Comparison of ENCODE assay signal across 10 cellular contexts in genomic region chr7:64877714-64878610, GRCh38. TPM values are rescaled to one million over a fixed set of nuclear protein-coding genes. Genes with fewer than 3 reads are reported as not detected.
DNase-seq lines count a peak whose midpoint lies in the region; ATAC-seq and TF ChIP-seq lines count a peak whose summit lies in the region.
"Had no signal": no experiment of that assay in that cellular context is flagged by ENCODE, and none has a peak within 500 bp of the region (broad histone marks: within the 10 kb centered on the region; RNA-seq: fewer than 3 reads in every experiment).

No MANE protein-coding gene starts in this region.

- BruUV-seq in PC-9 (replicated peaks; lab: Mats Ljungman, UMichigan): no TSS peak

- H3K27me3 Mint-ChIP-seq in activated T-cell treated with anti-CD3 and anti-CD28 coated beads, Interleukin-2, amount 50 U/mL, for 4 hours (ENCODE audit: low read depth): peaks cover 42% of the 10 kb centered on the region
- H3K27me3 Mint-ChIP-seq in activated naive CD8-positive, alpha-beta T cell treated with anti-CD3 and anti-CD28 coated beads, Interleukin-2, amount 10 ng/mL, durations not matched to agents 7 days and 5 days: peaks cover 19% of the 10 kb centered on the region
- H3K27me3 Mint-ChIP-seq in immature natural killer cell (ENCODE audit: low read depth in 3 of 3): peaks cover 1 to 16% (median 14%) of the 10 kb centered on the region in 3 donors
- H3K27me3 Mint-ChIP-seq in stimulated activated naive CD8-positive, alpha-beta T cell treated with anti-CD3 and anti-CD28 coated beads, Interleukin-15, amount 100 ng/mL, for 72 hours: peaks cover 56% of the 10 kb centered on the region
- H3K27me3 Mint-ChIP-seq in HFFc6 (ENCODE audit: insufficient read depth): peaks cover 8% of the 10 kb centered on the region; the same call in 1 of the 2 replicates

- H3K9me3 Mint-ChIP-seq in activated T-cell treated with anti-CD3 and anti-CD28 coated beads, Interleukin-2, amount 50 U/mL, for 4 hours: no peaks in the 10 kb centered on the region
- H3K9me3 Mint-ChIP-seq in activated naive CD8-positive, alpha-beta T cell treated with anti-CD3 and anti-CD28 coated beads, Interleukin-2, amount 10 ng/mL, durations not matched to agents 7 days and 5 days: peaks cover 4% of the 10 kb centered on the region
- H3K9me3 Mint-ChIP-seq in immature natural killer cell (peaks cover 0 to 7% (median 1%) of the 10 kb centered on the region in 6 donors), HFFc6 (peaks cover 84% of the 10 kb centered on the region)
- H3K9me3 Mint-ChIP-seq in stimulated activated naive CD8-positive, alpha-beta T cell treated with anti-CD3 and anti-CD28 coated beads, Interleukin-15, amount 100 ng/mL, for 72 hours: no peaks in the 10 kb centered on the region

- no peaks in the 10 kb centered on the region for H3K9me2 ChIP-seq in PC-9 (ENCODE audit: insufficient read depth)

- H3K4me3 ChIP-seq in smooth muscle cell (no peak overlapping the region), PC-9 (no peak overlapping the region)

- H3K36me3 ChIP-seq in smooth muscle cell (ENCODE audit: low read depth): no peaks in the 10 kb centered on the region
- no peaks in the 10 kb centered on the region for H3K36me3 ChIP-seq in PC-9 (ENCODE audit: low read depth)
- H3K36me3 ChIP-seq: neutrophil had no signal

- CTCF ChIA-PET in PC-9 (lab: Charles Lee): no interaction called here

- H3K4me1 Mint-ChIP-seq in activated T-cell treated with anti-CD3 and anti-CD28 coated beads, Interleukin-2, amount 50 U/mL, for 4 hours (ENCODE audit: low read depth): peaks cover 10% of the 10 kb centered on the region
- peaks cover 9% of the 10 kb centered on the region for H3K4me1 Mint-ChIP-seq in activated naive CD8-positive, alpha-beta T cell treated with anti-CD3 and anti-CD28 coated beads, Interleukin-2, amount 10 ng/mL, durations not matched to agents 7 days and 5 days
- H3K4me1 Mint-ChIP-seq in immature natural killer cell: peaks cover 11% of the 10 kb centered on the region in 2 donors
- H3K4me1 Mint-ChIP-seq in stimulated activated naive CD8-positive, alpha-beta T cell treated with anti-CD3 and anti-CD28 coated beads, Interleukin-15, amount 100 ng/mL, for 72 hours: peaks cover 26% of the 10 kb centered on the region
- no peaks in the 10 kb centered on the region for H3K4me1 Mint-ChIP-seq in HFFc6 (ENCODE audit: low read depth)

- H2AFZ ChIP-seq in smooth muscle cell (ENCODE audit: low read depth) (no peak overlapping the region), PC-9 (no peak overlapping the region)

- H3K9me3 ChIP-seq in smooth muscle cell (replicated peaks; ENCODE audit: low read depth): no peaks in the 10 kb centered on the region
- no peaks in the 10 kb centered on the region for H3K9me3 ChIP-seq in PC-9 (ENCODE audit: insufficient read depth, low read depth)

- intact Hi-C loops in PC-9 (cut with micrococcal nuclease; ENCODE audit: unreplicated experiment): no loop called here

- H3K27ac Mint-ChIP-seq in activated naive CD8-positive, alpha-beta T cell treated with anti-CD3 and anti-CD28 coated beads, Interleukin-2, amount 10 ng/mL, durations not matched to agents 7 days and 5 days: no peak overlapping the region
- H3K27ac Mint-ChIP-seq in immature natural killer cell (no peak overlapping the region), HFFc6 (no peak overlapping the region)
- peak overlapping the region in 1 of 2 donors; percentile 87 for H3K27ac Mint-ChIP-seq in stimulated activated naive CD8-positive, alpha-beta T cell treated with anti-CD3 and anti-CD28 coated beads, Interleukin-15, amount 100 ng/mL, for 72 hours

- H3K9ac ChIP-seq in smooth muscle cell (ENCODE audit: low read depth): no peak overlapping the region

- H3K27ac ChIP-seq in smooth muscle cell (ENCODE audit: low read depth): no peak overlapping the region
- H3K27ac ChIP-seq in PC-9: no peak overlapping the region
- H3K27ac ChIP-seq: neutrophil had no signal

- H3K4me3 Mint-ChIP-seq in activated T-cell treated with anti-CD3 and anti-CD28 coated beads, Interleukin-2, amount 50 U/mL, for 4 hours: peak overlapping the region; percentile 50
- H3K4me3 Mint-ChIP-seq in activated naive CD8-positive, alpha-beta T cell treated with anti-CD3 and anti-CD28 coated beads, Interleukin-2, amount 10 ng/mL, durations not matched to agents 7 days and 5 days: peak overlapping the region; percentile 67
- H3K4me3 Mint-ChIP-seq in immature natural killer cell: peak overlapping the region; percentile 27 to 68 (median 54)
- H3K4me3 Mint-ChIP-seq in stimulated activated naive CD8-positive, alpha-beta T cell treated with anti-CD3 and anti-CD28 coated beads, Interleukin-15, amount 100 ng/mL, for 72 hours: peak overlapping the region; percentile 77 to 78
- no peak overlapping the region; the same call in 1 of the 2 replicates for H3K4me3 Mint-ChIP-seq in HFFc6

- H3K27me3 ChIP-seq in smooth muscle cell (ENCODE audit: low read depth) (no peaks in the 10 kb centered on the region), PC-9 (ENCODE audit: insufficient read depth, low read depth) (peaks cover 71% of the 10 kb centered on the region)

- WGBS in smooth muscle cell (ENCODE audit: low lambda C conversion rate): 82% methylated on average over 34 of the region's 34 CpGs

- no peak for DNase-seq in activated T-cell treated with anti-CD3 and anti-CD28 coated beads, Interleukin-2, amount 50 U/mL, for 4 hours
- DNase-seq in activated T-cell treated with anti-CD3 and anti-CD28 coated beads for 4 hours (no peak), immature natural killer cell (no peak), smooth muscle cell (lab: John Stamatoyannopoulos, UW; ENCODE audit: unreplicated experiment) (no peak), HFFc6 (no peak), PC-9 (no peak)
- no peak for DNase-seq in activated naive CD8-positive, alpha-beta T cell treated with anti-CD3 and anti-CD28 coated beads, Interleukin-2, amount 10 ng/mL, durations not matched to agents 7 days and 5 days
- no peak for DNase-seq in stimulated activated naive CD8-positive, alpha-beta T cell treated with anti-CD3 and anti-CD28 coated beads, Interleukin-15, amount 100 ng/mL, for 72 hours
- DNase-seq: AML-193 had no signal

- ATAC-seq in activated T-cell treated with anti-CD3 and anti-CD28 coated beads, Interleukin-2, amount 50 U/mL, for 4 hours: peak; percentile 11 to 18
- ATAC-seq in activated naive CD8-positive, alpha-beta T cell treated with anti-CD3 and anti-CD28 coated beads, Interleukin-2, amount 10 ng/mL, durations not matched to agents 7 days and 5 days (ENCODE audit: low read depth): peak; percentile 15
- ATAC-seq in stimulated activated naive CD8-positive, alpha-beta T cell treated with anti-CD3 and anti-CD28 coated beads, Interleukin-15, amount 100 ng/mL, for 72 hours: peak; percentile 48

- POLR2A ChIA-PET in activated naive CD8-positive, alpha-beta T cell treated with anti-CD3 and anti-CD28 coated beads, Interleukin-2, amount 10 ng/mL, durations not matched to agents 7 days and 5 days (lab: Charles Lee): no interaction called here
- POLR2A ChIA-PET in PC-9 (lab: Charles Lee; ENCODE audit: unreplicated experiment): no interaction called here

- no peaks in the 10 kb centered on the region for H3K36me3 Mint-ChIP-seq in activated T-cell treated with anti-CD3 and anti-CD28 coated beads, Interleukin-2, amount 50 U/mL, for 4 hours (ENCODE audit: insufficient read depth)
- H3K36me3 Mint-ChIP-seq in activated naive CD8-positive, alpha-beta T cell treated with anti-CD3 and anti-CD28 coated beads, Interleukin-2, amount 10 ng/mL, durations not matched to agents 7 days and 5 days: no peaks in the 10 kb centered on the region
- H3K36me3 Mint-ChIP-seq in immature natural killer cell (no peaks in the 10 kb centered on the region), HFFc6 (ENCODE audit: low read depth) (peaks cover 28% of the 10 kb centered on the region)

- H3K79me2 ChIP-seq in smooth muscle cell (ENCODE audit: low read depth) (no peaks in the 10 kb centered on the region), PC-9 (ENCODE audit: low read depth) (no peaks in the 10 kb centered on the region)

- no peaks in the 10 kb centered on the region for H4K20me1 ChIP-seq in smooth muscle cell (ENCODE audit: low read depth)
- H4K20me1 ChIP-seq in PC-9 (ENCODE audit: insufficient read depth): no peaks in the 10 kb centered on the region

- TF ChIP-seq CTCF in smooth muscle cell (IDR thresholded peaks at IDR 0.05; ENCODE audit: borderline replicate concordance, insufficient read depth, poor library complexity, severe bottlenecking) (no peak), HFFc6 (IDR thresholded peaks at IDR 0.05) (no peak), PC-9 (conservative IDR thresholded peaks at IDR 0.05) (no peak)

- H3K4me2 ChIP-seq in smooth muscle cell (no peak overlapping the region), PC-9 (no peak overlapping the region)

- H3K4me1 ChIP-seq in smooth muscle cell (ENCODE audit: low read depth) (no peaks in the 10 kb centered on the region), PC-9 (replicated peaks; ENCODE audit: insufficient read depth) (no peaks in the 10 kb centered on the region)

- H3F3A ChIP-seq in smooth muscle cell (ENCODE audit: low read depth): no peaks in the 10 kb centered on the region
- H3F3A ChIP-seq in PC-9 (ENCODE audit: insufficient read depth, low read depth): no peaks in the 10 kb centered on the region

RNA-seq across cellular contexts. Expression of gene ZNF273, which starts 25.1 kb away (rescaled TPM):
- 1 to 10 TPM; 5.1 to 6.4 (median 6.2) TPM for total RNA-seq in activated T-cell treated with anti-CD3 and anti-CD28 coated beads, Interleukin-2, amount 50 U/mL, for 4 hours
- 10 to 100 TPM; 10.9 to 12.6 TPM for total RNA-seq in activated naive CD8-positive, alpha-beta T cell treated with anti-CD3 and anti-CD28 coated beads, Interleukin-2, amount 10 ng/mL, durations not matched to agents 7 days and 5 days
- polyA plus RNA-seq in immature natural killer cell (1 to 10 TPM; 1.8 to 3.2 (median 2.1) TPM), smooth muscle cell (2.0 and 2.2 TPM in 2 replicates)
- total RNA-seq in smooth muscle cell (4.4 and 5.7 TPM in 2 replicates), PC-9 (2021) (3.4 and 4.6 TPM in 2 replicates)
- total RNA-seq in HFFc6 (2021; fragmentation: NEBNext Ultra II Directional; extraction: Animal tissue kit (Norgen Biotek cat#: 25700)): 1 to 10 TPM; 1.2 to 2.5 (median 2.0) TPM
